12 cellular contexts compared by ENCODE assay signal in genomic region chr20:3240776-3241363, GRCh38. TPM values are rescaled to one million over a fixed set of nuclear protein-coding genes. Genes with fewer than 3 reads are reported as not detected.
DNase-seq lines count a peak whose midpoint lies in the region; ATAC-seq and TF ChIP-seq lines count a peak whose summit lies in the region.
"Had no signal": no experiment of that assay in that cellular context is flagged by ENCODE, and none has a peak within 500 bp of the region (broad histone marks: within the 10 kb centered on the region; RNA-seq: fewer than 3 reads in every experiment).

No MANE protein-coding gene starts in this region.

- peak overlapping the region; percentile 45 for H3K4me3 Mint-ChIP-seq in T-helper 2 cell treated with Interferon-gamma antibody and Interleukin-4, amounts not matched to agents 5 μg/mL and 100 μg/mL, for 36 hours
- peak overlapping the region; percentile 72 for H3K4me3 Mint-ChIP-seq in nephron progenitor cell

- H3K27me3 ChIP-seq in HUES64 (ENCODE audit: insufficient read depth, low read length) = peaks cover 66% of the 10 kb centered on the region

- H3K4me3 ChIP-seq in HUES64 (ENCODE audit: low read length) = peak overlapping the region; percentile 58; the same call in 1 of the 2 replicates
- peak overlapping the region; percentile 93 for H3K4me3 ChIP-seq in epithelial cell of esophagus (ENCODE audit: low read length)

- H3K4me1 ChIP-seq in HUES64 (ENCODE audit: insufficient read depth, low read length) = no peaks in the 10 kb centered on the region

- no peak overlapping the region for H3K27ac ChIP-seq in HUES64 (ENCODE audit: low read depth, low read length)

- DNase-seq in T-helper 2 cell treated with Interferon-gamma antibody and Interleukin-4, amounts not matched to agents 5 μg/mL and 100 μg/mL, for 36 hours (ENCODE audit: low spot score) = no peak
- DNase-seq in T-helper 2 cell (no peak), epithelial cell of esophagus (ENCODE audit: low read depth) (no peak), nephron progenitor cell (no peak)
- DNase-seq: activated CD4-positive, alpha-beta T cell treated with anti-CD3 and anti-CD28 coated beads, Interleukin-2, amount 50 U/mL, for 1 hour; activated naive CD4-positive, alpha-beta T cell treated with anti-CD3 and anti-CD28 coated beads, Interleukin-2, amount 50 U/mL, for 16 hours; cortex of kidney; left colon had no signal

- H3K27me3 Mint-ChIP-seq in T-helper 2 cell treated with Interferon-gamma antibody and Interleukin-4, amounts not matched to agents 5 μg/mL and 100 μg/mL, for 36 hours (ENCODE audit: low read depth) = peaks cover 55% of the 10 kb centered on the region
- peaks cover 94% of the 10 kb centered on the region for H3K27me3 Mint-ChIP-seq in nephron progenitor cell (ENCODE audit: low read depth, poor library complexity)

- TF ChIP-seq CTCF in epithelial cell of esophagus (IDR thresholded peaks at IDR 0.05; ENCODE audit: insufficient read depth, low read depth, low read length, missing control alignments) (no peak), nephron progenitor cell (IDR thresholded peaks at IDR 0.05) (no peak)

- no peaks in the 10 kb centered on the region for H3K36me3 ChIP-seq in HUES64 (ENCODE audit: insufficient read depth, low read length)

- no peaks in the 10 kb centered on the region for H3K9me3 Mint-ChIP-seq in T-helper 2 cell treated with Interferon-gamma antibody and Interleukin-4, amounts not matched to agents 5 μg/mL and 100 μg/mL, for 36 hours
- peaks cover 6% of the 10 kb centered on the region for H3K9me3 Mint-ChIP-seq in nephron progenitor cell

- no peak for ATAC-seq in activated CD4-positive, CD25-positive, alpha-beta regulatory T cell treated with anti-CD3 and anti-CD28 coated beads, Interleukin-2, amount 50 U/mL, for 24 hours
- ATAC-seq in GM18868 (IDR thresholded peaks at IDR 0.05; ENCODE audit: unreplicated experiment) (no peak), HG02678 (IDR thresholded peaks at IDR 0.05; ENCODE audit: unreplicated experiment) (no peak)
- ATAC-seq: left colon had no signal

- H3K27ac Mint-ChIP-seq in T-helper 2 cell treated with Interferon-gamma antibody and Interleukin-4, amounts not matched to agents 5 μg/mL and 100 μg/mL, for 36 hours = no peak overlapping the region
- H3K27ac Mint-ChIP-seq in nephron progenitor cell = peak overlapping the region; percentile 86

- WGBS in HUES64 = 89% methylated on average over 15 of the region's 15 CpGs

- no peak overlapping the region for H3K9ac ChIP-seq in HUES64 (ENCODE audit: low read depth, low read length)

- H3K4me1 Mint-ChIP-seq in T-helper 2 cell treated with Interferon-gamma antibody and Interleukin-4, amounts not matched to agents 5 μg/mL and 100 μg/mL, for 36 hours (ENCODE audit: low read depth) = peaks cover 8% of the 10 kb centered on the region
- H3K4me1 Mint-ChIP-seq in nephron progenitor cell = peaks cover 36% of the 10 kb centered on the region

- no peaks in the 10 kb centered on the region for H3K9me3 ChIP-seq in HUES64 (ENCODE audit: insufficient read depth, low read depth, low read length)

- no peaks in the 10 kb centered on the region for H3K36me3 Mint-ChIP-seq in T-helper 2 cell treated with Interferon-gamma antibody and Interleukin-4, amounts not matched to agents 5 μg/mL and 100 μg/mL, for 36 hours (ENCODE audit: low read depth)
- no peaks in the 10 kb centered on the region for H3K36me3 Mint-ChIP-seq in nephron progenitor cell (ENCODE audit: low read depth)

RNA-seq across cellular contexts. Expression of gene SLC4A11, which starts 1.9 kb away (rescaled TPM):
- polyA plus RNA-seq in HUES64 (2013, experiment 1 of 2) = 5.6 TPM
- 7.4 TPM for polyA plus RNA-seq in HUES64 (2013, experiment 2 of 2)

RNA-seq across cellular contexts. Expression of gene ITPA, which starts 31.6 kb away (rescaled TPM):
- polyA plus RNA-seq in HUES64 (2013, experiment 1 of 2) = 54.0 TPM
- 49.3 TPM for polyA plus RNA-seq in HUES64 (2013, experiment 2 of 2)

RNA-seq across cellular contexts. Expression of gene DDRGK1, which starts 36.4 kb away (rescaled TPM):
- 32.8 TPM for polyA plus RNA-seq in HUES64 (2013, experiment 1 of 2)
- 31.5 TPM for polyA plus RNA-seq in HUES64 (2013, experiment 2 of 2)
